In the genomic region with DNA sequence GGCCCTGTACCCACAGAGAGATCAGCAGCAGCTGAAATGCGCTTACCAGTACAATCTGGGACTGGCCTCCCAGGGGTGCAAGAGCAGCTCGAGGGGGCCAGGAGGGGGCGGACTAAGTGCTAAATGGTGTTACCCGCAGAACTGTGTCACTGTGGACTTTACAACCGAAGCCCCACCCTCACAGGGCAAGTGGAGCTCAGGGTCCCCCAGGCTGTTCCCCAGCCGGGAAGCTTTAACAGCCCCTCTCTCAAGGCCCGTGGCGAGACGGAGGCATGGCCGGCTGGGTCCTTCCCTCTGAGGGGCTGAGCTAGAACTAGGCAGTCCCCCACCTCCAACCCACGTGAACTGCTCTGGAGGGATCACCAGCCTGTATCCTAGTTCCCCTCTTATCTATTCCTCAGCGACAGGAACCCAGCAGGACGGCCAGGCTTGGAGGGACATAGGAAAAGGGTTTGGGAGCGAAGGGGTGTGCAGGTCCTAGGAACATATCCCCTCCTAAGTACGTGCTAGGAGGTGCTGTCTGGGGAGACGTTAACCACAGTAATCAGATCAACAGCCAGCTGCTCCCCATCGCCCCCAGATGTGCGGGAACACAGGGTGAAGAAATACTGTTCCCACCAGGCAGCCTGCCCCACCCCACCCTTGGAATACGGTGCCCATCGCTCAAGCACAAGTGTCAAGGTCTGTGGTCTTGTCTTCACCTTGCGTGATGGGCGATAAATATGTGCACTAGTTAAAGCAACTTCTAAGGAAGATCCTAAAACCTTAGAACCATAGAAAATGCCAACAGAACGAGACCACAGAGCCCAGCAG, we compare ENCODE assay signal across 8 cellular contexts. TPM values are rescaled to one million over a fixed set of nuclear protein-coding genes. Genes with fewer than 3 reads are reported as not detected.
A peak's percentile ranks its signal among the peaks of the same experiment; 100 is the strongest.
DNase-seq lines count a peak whose midpoint lies in the region; ATAC-seq and TF ChIP-seq lines count a peak whose summit lies in the region.

No MANE protein-coding gene starts in this region.

- no peaks in the 10 kb centered on the region for H3K27me3 ChIP-seq in ACC112 (ENCODE audit: insufficient read depth, low read length)
- H3K27me3 ChIP-seq in RWPE2 (ENCODE audit: insufficient read depth, poor library complexity, severe bottlenecking): no peaks in the 10 kb centered on the region
- no peaks in the 10 kb centered on the region for H3K27me3 ChIP-seq in brain microvascular endothelial cell (replicated peaks)
- no peaks in the 10 kb centered on the region for H3K27me3 ChIP-seq in osteoblast (ENCODE audit: insufficient read depth, low read length)

- no peak for DNase-seq in RWPE2 (ENCODE audit: low spot score)
- DNase-seq in brain microvascular endothelial cell: no peak
- DNase-seq in osteoblast (ENCODE audit: insufficient read length, low spot score, missing footprints): no peak
- DNase-seq in NCI-H2171 treated with DMSO at 0.1 percent for 48 hours (lab: John Stamatoyannopoulos, UW): no peak
- no peak for DNase-seq in NCI-H774 (lab: John Stamatoyannopoulos, UW)

- H3K9me3 ChIP-seq in RWPE2 (ENCODE audit: severe bottlenecking) (no peaks in the 10 kb centered on the region), osteoblast (ENCODE audit: low read depth, low read length) (no peaks in the 10 kb centered on the region)

- H3K79me2 ChIP-seq in ACC112 (ENCODE audit: control insufficient read depth, insufficient read depth, low read length, unreplicated experiment): peaks cover 63% of the 10 kb centered on the region
- H3K79me2 ChIP-seq in osteoblast (ENCODE audit: insufficient read depth, low read length): peaks cover 73% of the 10 kb centered on the region

- in situ Hi-C loops in brain microvascular endothelial cell (cut with HindIII; ENCODE audit: low pct_ligation_motif_present, low sequenced_read_pairs): no loop called here

- H2AFZ ChIP-seq in ACC112 (ENCODE audit: low read length, unreplicated experiment) (no peak overlapping the region), osteoblast (ENCODE audit: low read length) (no peak overlapping the region)

- H4K20me1 ChIP-seq in osteoblast (ENCODE audit: insufficient read depth, low read length): peaks cover 16% of the 10 kb centered on the region

- ATAC-seq in RWPE2 (ENCODE audit: low read depth) (no peak), GM21447 (IDR thresholded peaks at IDR 0.05; ENCODE audit: unreplicated experiment) (no peak), GM19351 (IDR thresholded peaks at IDR 0.05; ENCODE audit: unreplicated experiment) (no peak)

- H3K27ac ChIP-seq in ACC112 (ENCODE audit: low read depth, low read length) (peak overlapping the region; percentile 99), RWPE2 (ENCODE audit: poor library complexity, severe bottlenecking) (peak overlapping the region; percentile 99), brain microvascular endothelial cell (peak overlapping the region; percentile 100), osteoblast (ENCODE audit: low read depth, low read length) (peak overlapping the region; percentile 93)

- H3K4me3 ChIP-seq in ACC112 (ENCODE audit: low read depth, low read length) (no peak overlapping the region), RWPE2 (ENCODE audit: severe bottlenecking) (no peak overlapping the region), brain microvascular endothelial cell (ENCODE audit: low read depth, low read length) (no peak overlapping the region), osteoblast (ENCODE audit: insufficient read depth, low read length) (no peak overlapping the region)

- peaks cover 74% of the 10 kb centered on the region for H3K4me1 ChIP-seq in ACC112 (ENCODE audit: control insufficient read depth, insufficient read depth, low read length, unreplicated experiment)
- peaks cover 71% of the 10 kb centered on the region for H3K4me1 ChIP-seq in RWPE2 (ENCODE audit: insufficient read depth, poor library complexity, severe bottlenecking)
- H3K4me1 ChIP-seq in osteoblast (ENCODE audit: insufficient read depth, low read length): peaks cover 74% of the 10 kb centered on the region

- H3K36me3 ChIP-seq in ACC112 (ENCODE audit: insufficient read depth, low read length) (peaks cover 4% of the 10 kb centered on the region; the same call in 1 of the 2 replicates), RWPE2 (ENCODE audit: low read depth) (peaks cover 20% of the 10 kb centered on the region), brain microvascular endothelial cell (replicated peaks) (peaks cover 17% of the 10 kb centered on the region), osteoblast (ENCODE audit: insufficient read depth, low read length) (peaks cover 14% of the 10 kb centered on the region)

- TF ChIP-seq CTCF in RWPE2 (IDR thresholded peaks at IDR 0.05; ENCODE audit: poor library complexity, severe bottlenecking): no peak
- no peak for TF ChIP-seq CTCF in brain microvascular endothelial cell (IDR thresholded peaks at IDR 0.05; ENCODE audit: low read depth, low read length, missing control alignments)
- no peak for TF ChIP-seq CTCF in osteoblast (IDR thresholded peaks at IDR 0.05; ENCODE audit: extremely low read depth, low read depth, low read length)

- peak overlapping the region; percentile 54 for H3K4me2 ChIP-seq in osteoblast (ENCODE audit: insufficient read depth, low read length)

RNA-seq across cellular contexts. Expression of gene ZBTB17, which starts 24.4 kb away (rescaled TPM):
- 25.0 and 29.7 TPM in 2 replicates for total RNA-seq in osteoblast

RNA-seq across cellular contexts. Expression of gene SRARP, which starts 52.5 kb away (rescaled TPM):
- not detected in 2 replicates for total RNA-seq in osteoblast
